In the genomic region with DNA sequence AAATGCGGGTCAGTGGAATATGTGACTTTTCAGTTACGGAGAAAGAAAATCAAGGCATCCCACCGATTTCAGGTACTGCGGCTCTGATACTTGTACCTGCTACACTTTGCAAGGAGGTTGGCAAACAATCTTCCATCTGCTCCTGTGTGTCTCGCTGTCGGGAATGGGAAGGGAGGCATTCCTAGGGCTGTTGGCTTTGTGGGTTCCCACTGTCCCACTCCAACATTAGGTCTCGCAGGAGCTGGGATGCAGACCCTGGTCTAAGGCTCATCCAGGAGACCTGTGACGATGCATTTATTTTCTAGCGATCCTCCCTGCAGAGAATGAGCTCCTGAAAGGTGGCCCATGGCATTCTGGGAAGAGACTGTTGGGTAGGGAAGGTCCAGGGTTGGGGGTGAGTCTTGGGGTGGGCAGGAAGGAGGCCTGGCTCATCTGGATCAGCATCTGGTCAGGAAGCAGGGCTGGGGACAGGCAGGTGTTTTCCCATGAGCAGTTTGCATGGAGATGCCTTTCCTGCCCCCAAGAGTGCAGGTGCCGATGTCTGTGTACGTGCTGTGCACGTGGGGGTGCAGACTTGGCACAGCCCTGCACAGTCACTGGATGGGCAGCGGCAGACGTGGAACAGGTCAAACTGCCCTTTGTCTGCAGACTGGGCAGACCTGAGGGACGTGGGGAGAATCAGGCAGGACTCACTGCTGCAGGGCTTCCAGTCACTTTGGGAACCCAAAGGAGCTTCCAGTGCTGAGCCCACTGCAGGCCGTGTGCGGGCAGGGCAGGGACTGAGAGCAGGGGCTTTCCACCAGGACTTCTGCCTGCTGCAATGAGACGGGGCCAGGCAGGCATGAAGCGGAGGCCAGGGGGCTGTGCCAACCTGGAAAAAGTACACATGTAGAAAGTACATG, we compare ENCODE assay signal across 1 cellular context.
TF ChIP-seq lines count a peak whose summit lies in the region.

No MANE protein-coding gene starts in this region.

TF ChIP-seq in IMR-90, 13 proteins besides CTCF, POLR2A, EP300 and RAD21 (continued from another document):
- no peak for TF ChIP-seq ELK1 (IDR thresholded peaks at IDR 0.05; ENCODE audit: borderline replicate concordance, low read depth, low read length)
- no peak for TF ChIP-seq RCOR1 (IDR thresholded peaks at IDR 0.05; ENCODE audit: insufficient replicate concordance, low read length)
- no peak for TF ChIP-seq MXI1 (IDR thresholded peaks at IDR 0.05; ENCODE audit: borderline replicate concordance, low read depth, low read length)
- no peak for TF ChIP-seq MAZ (IDR thresholded peaks at IDR 0.05; ENCODE audit: borderline replicate concordance, low read depth, low read length)
- TF ChIP-seq BHLHE40 (IDR thresholded peaks at IDR 0.05; ENCODE audit: low read depth, low read length): no peak
- TF ChIP-seq SMC3 (IDR thresholded peaks at IDR 0.05; ENCODE audit: low read depth, low read length): no peak
- TF ChIP-seq FOS (IDR thresholded peaks at IDR 0.05; ENCODE audit: low read depth, low read length): no peak
- TF ChIP-seq CHD1 (IDR thresholded peaks at IDR 0.05; ENCODE audit: low read depth, low read length): no peak
- no peak for TF ChIP-seq MAFK (IDR thresholded peaks at IDR 0.05; ENCODE audit: low read depth, low read length)
